ENCODE assay signal across 18 cellular contexts in genomic region chr10:2968401-2968800, GRCh38.
DNase-seq lines count a peak whose midpoint lies in the region; ATAC-seq, FAIRE-seq and TF ChIP-seq lines count a peak whose summit lies in the region.
"Had no signal": no experiment of that assay in that cellular context is flagged by ENCODE, and none has a peak within 500 bp of the region (broad histone marks: within the 10 kb centered on the region; RNA-seq: fewer than 3 reads in every experiment).

No MANE protein-coding gene starts in this region.

- TF ChIP-seq CTCF in choroid plexus epithelial cell (conservative IDR thresholded peaks at IDR 0.05; ENCODE audit: low read depth, low read length) (no peak), natural killer cell (IDR thresholded peaks at IDR 0.05) (no peak)

- H3K27ac Mint-ChIP-seq in natural killer cell: no peak overlapping the region
- H3K27ac Mint-ChIP-seq: naive thymus-derived CD8-positive, alpha-beta T cell had no signal

- no peak for FAIRE-seq in HTR-8/SVneo (lab: Jason Lieb, UNC)

- no peaks in the 10 kb centered on the region for H3K4me1 Mint-ChIP-seq in natural killer cell
- H3K4me1 Mint-ChIP-seq: naive thymus-derived CD8-positive, alpha-beta T cell had no signal

- no peak for ATAC-seq in natural killer cell
- ATAC-seq: body of pancreas; naive thymus-derived CD8-positive, alpha-beta T cell had no signal

- H3K27me3 Mint-ChIP-seq in natural killer cell (ENCODE audit: low read depth in 2 of 2): peaks cover 5 to 19% of the 10 kb centered on the region in 2 donors

- H3K36me3 Mint-ChIP-seq in natural killer cell: no peaks in the 10 kb centered on the region

- intact Hi-C loops in natural killer cell (cut with micrococcal nuclease): no loop called here

- no peak overlapping the region for H3K4me3 Mint-ChIP-seq in natural killer cell
- H3K4me3 Mint-ChIP-seq: naive thymus-derived CD8-positive, alpha-beta T cell had no signal

- no peaks in the 10 kb centered on the region for H3K9me3 Mint-ChIP-seq in natural killer cell

- H3K4me3 ChIP-seq in choroid plexus epithelial cell (ENCODE audit: low read depth, low read length): no peak overlapping the region
- H3K4me3 ChIP-seq in skeletal muscle cell (ENCODE audit: low read depth, low read length): no peak overlapping the region
- H3K4me3 ChIP-seq: BLaER1, body of pancreas, SJSA1, testis had no signal

- DNase-seq in EL (peak; percentile 77), M059J (ENCODE audit: low read depth) (peak; percentile 80), choroid plexus epithelial cell (ENCODE audit: low read depth) (peak; percentile 31), skeletal muscle cell (ENCODE audit: low read depth) (peak; percentile 65), NCI-H774 (lab: John Stamatoyannopoulos, UW) (no peak), HTR-8/SVneo (ENCODE audit: insufficient read length, low spot score) (no peak), natural killer cell (no peak), hippocampal formation (lab: John Stamatoyannopoulos, UW) (no peak)
- DNase-seq: activated effector memory CD4-positive, alpha-beta T cell treated with anti-CD3 and anti-CD28 coated beads, Interleukin-2, amount 50 U/mL, for 16 hours; body of pancreas; DMS53; naive thymus-derived CD8-positive, alpha-beta T cell; NCI-H187 treated with DMSO at 0.1 percent for 48 hours; NCI-H446 treated with DMSO at 0.1 percent for 48 hours; T-helper 9 cell; testis had no signal

Comparison
In these comparisons a context has a peak if more than half of its experiments do, and no peak if none do; other contexts are left out.
1. DNase-seq: peak in EL (single experiment), M059J (single experiment), choroid plexus epithelial cell (single experiment) and skeletal muscle cell (single experiment); none in NCI-H774 (single experiment), HTR-8/SVneo (single experiment), natural killer cell (single experiment) and hippocampal formation (0 of 2).